In the genomic region with DNA sequence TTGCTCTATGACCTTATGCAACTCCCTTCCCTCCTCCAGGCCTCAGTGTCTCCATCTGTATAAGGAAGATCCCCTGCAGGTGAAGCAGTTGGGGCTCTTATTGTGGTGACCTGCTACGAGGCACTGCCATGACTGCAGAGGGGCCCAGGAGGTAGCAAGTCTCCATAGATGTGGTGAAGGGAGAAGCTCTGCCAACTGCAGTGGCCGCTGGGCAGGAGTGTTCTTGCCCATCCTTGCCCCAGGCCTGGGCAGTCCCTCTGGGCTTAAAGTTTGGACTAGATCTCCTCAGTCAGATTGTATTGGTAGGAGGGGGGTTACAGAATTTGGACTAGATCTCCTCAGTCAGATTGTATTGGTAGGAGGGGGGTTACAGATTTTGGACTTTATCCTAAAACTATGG, we compare ENCODE assay signal across 18 cellular contexts. TPM values are rescaled to one million over a fixed set of nuclear protein-coding genes. Genes with fewer than 3 reads are reported as not detected.
A peak's percentile ranks its signal among the peaks of the same experiment; 100 is the strongest.
DNase-seq lines count a peak whose midpoint lies in the region; ATAC-seq and TF ChIP-seq lines count a peak whose summit lies in the region.
"Had no signal": no experiment of that assay in that cellular context is flagged by ENCODE, and none has a peak within 500 bp of the region (broad histone marks: within the 10 kb centered on the region; RNA-seq: fewer than 3 reads in every experiment).

No MANE protein-coding gene starts in this region.

- H3K4me3 ChIP-seq in brain microvascular endothelial cell (ENCODE audit: low read depth, low read length) = no peak overlapping the region
- H3K4me3 ChIP-seq: A549; BLaER1 treated with 17β-estradiol and CSF1 and Interleukin-3, amounts not matched to agents 10 nM and 100 nM had no signal

- H3K36me3 Mint-ChIP-seq in activated naive CD4-positive, alpha-beta T cell treated with anti-CD3 and anti-CD28 coated beads, Interleukin-2, amount 10 ng/mL, durations not matched to agents 7 days and 5 days = no peaks in the 10 kb centered on the region
- H3K36me3 Mint-ChIP-seq in endothelial cell (ENCODE audit: low read depth, unreplicated experiment) = peaks cover 25% of the 10 kb centered on the region
- H3K36me3 Mint-ChIP-seq: CD8-positive, alpha-beta T cell had no signal

- TF ChIP-seq CTCF in endothelial cell (IDR thresholded peaks at IDR 0.05; ENCODE audit: unreplicated experiment) (no peak), brain microvascular endothelial cell (IDR thresholded peaks at IDR 0.05; ENCODE audit: low read depth, low read length, missing control alignments) (no peak)

- H3K4me1 Mint-ChIP-seq in activated naive CD4-positive, alpha-beta T cell treated with anti-CD3 and anti-CD28 coated beads, Interleukin-2, amount 10 ng/mL, durations not matched to agents 7 days and 5 days = peaks cover 6% of the 10 kb centered on the region
- H3K4me1 Mint-ChIP-seq in endothelial cell (ENCODE audit: unreplicated experiment) = peaks cover 13% of the 10 kb centered on the region

- DNase-seq in activated naive CD4-positive, alpha-beta T cell treated with anti-CD3 and anti-CD28 coated beads, Interleukin-2, amount 10 ng/mL, durations not matched to agents 7 days and 5 days = no peak
- no peak for DNase-seq in activated naive CD4-positive, alpha-beta T cell treated with anti-CD3 and anti-CD28 coated beads, Interleukin-2, amount 50 U/mL, for 16 hours
- DNase-seq in endothelial cell (ENCODE audit: low spot score) = no peak
- no peak for DNase-seq in brain microvascular endothelial cell
- DNase-seq: AML-193; Caco-2; Calu3; CD4-positive, alpha-beta T cell; CD8-positive, alpha-beta T cell; DMS79 treated with DMSO at 0.1 percent for 48 hours; GF-D8 had no signal

- no peaks in the 10 kb centered on the region for H3K36me3 ChIP-seq in brain microvascular endothelial cell (replicated peaks)
- H3K36me3 ChIP-seq: BLaER1 treated with 17β-estradiol and CSF1 and Interleukin-3, amounts not matched to agents 10 nM and 100 nM had no signal

- H3K4me3 Mint-ChIP-seq in activated naive CD4-positive, alpha-beta T cell treated with anti-CD3 and anti-CD28 coated beads, Interleukin-2, amount 10 ng/mL, durations not matched to agents 7 days and 5 days = no peak overlapping the region
- H3K4me3 Mint-ChIP-seq in endothelial cell (ENCODE audit: unreplicated experiment) = peak overlapping the region; percentile 74
- H3K4me3 Mint-ChIP-seq: B cell; CD4-positive, alpha-beta T cell had no signal

- CTCF ChIA-PET in activated naive CD4-positive, alpha-beta T cell treated with anti-CD3 and anti-CD28 coated beads, Interleukin-2, amount 10 ng/mL, durations not matched to agents 7 days and 5 days (lab: Charles Lee) = interaction anchor here (0.9 to 17.8 kb wide), 15 partner anchors 71 to 429 kb away, joined by 3 to 410 read pairs (median 5); a partner anchor contains a TSS

- in situ Hi-C loops in brain microvascular endothelial cell (cut with HindIII; ENCODE audit: low pct_ligation_motif_present, low sequenced_read_pairs) = no loop called here

- ATAC-seq in GM21528 (IDR thresholded peaks at IDR 0.05; ENCODE audit: low FRiP score, unreplicated experiment) = no peak
- ATAC-seq: CD8-positive, alpha-beta T cell had no signal

- no peaks in the 10 kb centered on the region for H3K27me3 Mint-ChIP-seq in activated naive CD4-positive, alpha-beta T cell treated with anti-CD3 and anti-CD28 coated beads, Interleukin-2, amount 10 ng/mL, durations not matched to agents 7 days and 5 days
- H3K27me3 Mint-ChIP-seq in endothelial cell (ENCODE audit: unreplicated experiment) = peaks cover 11% of the 10 kb centered on the region
- H3K27me3 Mint-ChIP-seq: CD4-positive, alpha-beta T cell had no signal

- no peak overlapping the region for H3K27ac ChIP-seq in brain microvascular endothelial cell
- H3K27ac ChIP-seq: 22Rv1; BLaER1 treated with 17β-estradiol and CSF1 and Interleukin-3, amounts not matched to agents 10 nM and 100 nM; C4-2B had no signal

- peak overlapping the region; percentile 37 for H3K27ac Mint-ChIP-seq in activated naive CD4-positive, alpha-beta T cell treated with anti-CD3 and anti-CD28 coated beads, Interleukin-2, amount 10 ng/mL, durations not matched to agents 7 days and 5 days
- no peak overlapping the region for H3K27ac Mint-ChIP-seq in endothelial cell (ENCODE audit: unreplicated experiment)
- H3K27ac Mint-ChIP-seq: B cell; CD4-positive, alpha-beta T cell; CD8-positive, alpha-beta T cell had no signal

- H3K27me3 ChIP-seq in brain microvascular endothelial cell (replicated peaks) = no peaks in the 10 kb centered on the region
- H3K27me3 ChIP-seq: BLaER1 treated with 17β-estradiol and CSF1 and Interleukin-3, amounts not matched to agents 10 nM and 100 nM had no signal

- no peaks in the 10 kb centered on the region for H3K9me3 Mint-ChIP-seq in activated naive CD4-positive, alpha-beta T cell treated with anti-CD3 and anti-CD28 coated beads, Interleukin-2, amount 10 ng/mL, durations not matched to agents 7 days and 5 days
- no peaks in the 10 kb centered on the region for H3K9me3 Mint-ChIP-seq in endothelial cell (ENCODE audit: unreplicated experiment)
- H3K9me3 Mint-ChIP-seq: CD4-positive, alpha-beta T cell; CD8-positive, alpha-beta T cell had no signal

RNA-seq across cellular contexts. Expression of a gene that starts 12.2 kb away (rescaled TPM):
- total RNA-seq in endothelial cell (ENCODE audit: unreplicated experiment) = 180 TPM
- total RNA-seq: A172; B cell; Caco-2; Calu3; CD4-positive, alpha-beta T cell; CD8-positive, alpha-beta T cell had no signal

RNA-seq across cellular contexts. Expression of a gene that starts 20.5 kb away (rescaled TPM):
- total RNA-seq in endothelial cell (ENCODE audit: unreplicated experiment) = not detected
- total RNA-seq: A172; B cell; Caco-2; Calu3; CD4-positive, alpha-beta T cell; CD8-positive, alpha-beta T cell had no signal
